20 cellular contexts compared by ENCODE assay signal in genomic region chr2:36163520-36164239, GRCh38.
DNase-seq lines count a peak whose midpoint lies in the region; ATAC-seq and TF ChIP-seq lines count a peak whose summit lies in the region.
"Had no signal": no experiment of that assay in that cellular context is flagged by ENCODE, and none has a peak within 500 bp of the region (broad histone marks: within the 10 kb centered on the region; RNA-seq: fewer than 3 reads in every experiment).

No MANE protein-coding gene starts in this region.

- intact Hi-C loops in colonic mucosa (cut with DNase I), result no loop called here

- no peak for TF ChIP-seq CTCF in SK-N-SH (IDR thresholded peaks at IDR 0.05)
- TF ChIP-seq CTCF in colonic mucosa (IDR thresholded peaks at IDR 0.05), result no peak

- no peak overlapping the region for H3K9ac ChIP-seq in SK-N-SH
- no peak overlapping the region for H3K9ac ChIP-seq in colonic mucosa (ENCODE audit: low read depth in 2 of 2, low read length in 2 of 2)

- POLR2A ChIA-PET in SK-N-SH (lab: Yijun Ruan, JAX), result no interaction called here

- H3K4me1 ChIP-seq in SK-N-SH (ENCODE audit: control insufficient read depth in 1 of 2, insufficient read depth in 2 of 2, low read depth in 1 of 2, low read length in 1 of 2) (no peaks in the 10 kb centered on the region), colonic mucosa (no peaks in the 10 kb centered on the region)
- H3K4me1 ChIP-seq: adrenal gland, esophagus squamous epithelium, lower lobe of right lung, SJCRH30 had no signal

- H3K9me2 ChIP-seq in SK-N-SH, result no peaks in the 10 kb centered on the region

- H3K79me2 ChIP-seq in SK-N-SH (ENCODE audit: insufficient read depth), result no peaks in the 10 kb centered on the region

- no peaks in the 10 kb centered on the region for H4K20me1 ChIP-seq in SK-N-SH (ENCODE audit: insufficient read depth)

- H2AFZ ChIP-seq in SK-N-SH (ENCODE audit: low read depth), result no peak overlapping the region

- no peaks in the 10 kb centered on the region for H3F3A ChIP-seq in SK-N-SH (replicated peaks; ENCODE audit: insufficient read depth)

- no peak for DNase-seq in SK-N-SH
- no peak for DNase-seq in MG63
- DNase-seq in colonic mucosa, result no peak
- DNase-seq: ACHN; activated CD4-positive, CD25-positive, alpha-beta regulatory T cell; activated CD8-positive, alpha-beta memory T cell treated with anti-CD3 and anti-CD28 coated beads for 24 hours; adrenal gland; CD4-positive, CD25-positive, alpha-beta regulatory T cell; esophagus squamous epithelium; lower lobe of right lung; NCI-H2081 treated with DMSO at 0.1 percent for 48 hours; NCI-H524; right lobe of liver; SJCRH30; stomach had no signal

- H3K27ac ChIP-seq in SK-N-SH (ENCODE audit: low read depth in 2 of 2, low read length in 1 of 2) (no peak overlapping the region), colonic mucosa (no peak overlapping the region)
- H3K27ac ChIP-seq: adrenal gland, esophagus squamous epithelium, lower lobe of right lung, right lobe of liver, SJCRH30, stomach had no signal

- peak; percentile 60 for ATAC-seq in GM18502 (IDR thresholded peaks at IDR 0.05; ENCODE audit: poor library complexity, unreplicated experiment)
- ATAC-seq in GM19372 (IDR thresholded peaks at IDR 0.05; ENCODE audit: low read depth, unreplicated experiment), result peak; percentile 46
- peak; percentile 78 for ATAC-seq in HG02759 (IDR thresholded peaks at IDR 0.05; ENCODE audit: unreplicated experiment)
- ATAC-seq in HG03378 (IDR thresholded peaks at IDR 0.05; ENCODE audit: unreplicated experiment), result peak; percentile 54
- ATAC-seq in GM19328 (IDR thresholded peaks at IDR 0.05; ENCODE audit: unreplicated experiment), result no peak
- ATAC-seq: lower lobe of right lung had no signal

- TF ChIP-seq RAD21 in SK-N-SH (IDR thresholded peaks at IDR 0.05; ENCODE audit: low read length), result no peak

- H3K9me3 ChIP-seq in SK-N-SH, result no peaks in the 10 kb centered on the region
- no peaks in the 10 kb centered on the region for H3K9me3 ChIP-seq in MG63
- no peaks in the 10 kb centered on the region for H3K9me3 ChIP-seq in colonic mucosa
- H3K9me3 ChIP-seq: adrenal gland, esophagus squamous epithelium, lower lobe of right lung, right lobe of liver, SJCRH30, stomach had no signal

- WGBS in SK-N-SH (ENCODE audit: low lambda C conversion rate), result 36% methylated on average over 3 of the region's 3 CpGs

- H3K27me3 ChIP-seq in SK-N-SH (ENCODE audit: insufficient read depth) (no peaks in the 10 kb centered on the region), MG63 (no peaks in the 10 kb centered on the region), colonic mucosa (no peaks in the 10 kb centered on the region)
- H3K27me3 ChIP-seq: adrenal gland, esophagus squamous epithelium, right lobe of liver, SJCRH30, stomach had no signal

- H3K36me3 ChIP-seq in SK-N-SH (replicated peaks in 1 of 2; ENCODE audit: control insufficient read depth in 1 of 2, insufficient read depth in 2 of 2, low read length in 1 of 2) (no peaks in the 10 kb centered on the region), MG63 (no peaks in the 10 kb centered on the region), colonic mucosa (no peaks in the 10 kb centered on the region)
- H3K36me3 ChIP-seq: adrenal gland, esophagus squamous epithelium, lower lobe of right lung, right lobe of liver, SJCRH30, stomach had no signal

- CTCF ChIA-PET in SK-N-SH (lab: Yijun Ruan, JAX), result no interaction called here

- H3K4me3 ChIP-seq in SK-N-SH (ENCODE audit: low read depth in 2 of 2, low read length in 1 of 2), result no peak overlapping the region
- no peak overlapping the region for H3K4me3 ChIP-seq in MG63
- no peak overlapping the region for H3K4me3 ChIP-seq in colonic mucosa
- H3K4me3 ChIP-seq: adrenal gland, esophagus squamous epithelium, lower lobe of right lung, right lobe of liver, SJCRH30, stomach had no signal

- TF ChIP-seq EP300 in SK-N-SH (IDR thresholded peaks at IDR 0.05; ENCODE audit: borderline replicate concordance in 1 of 2, low read depth in 1 of 2, low read length in 1 of 2), result no peak

- no peak overlapping the region for H3K4me2 ChIP-seq in SK-N-SH

TF ChIP-seq in SK-N-SH, 30 proteins besides CTCF, POLR2A, EP300 and RAD21:
- TF ChIP-seq PBX3 (IDR thresholded peaks at IDR 0.05) (no peak), NFIC (IDR thresholded peaks at IDR 0.05; ENCODE audit: borderline replicate concordance) (no peak), GATA2 (CRISPR knock-in tag; IDR thresholded peaks at IDR 0.05) (no peak), EZH2phosphoT487 (IDR thresholded peaks at IDR 0.05; ENCODE audit: borderline replicate concordance, low read depth) (no peak), MAX (IDR thresholded peaks at IDR 0.05; ENCODE audit: low read depth) (no peak), USF1 (IDR thresholded peaks at IDR 0.05; ENCODE audit: borderline replicate concordance, low read depth) (no peak), GABPA (IDR thresholded peaks at IDR 0.05; ENCODE audit: low read depth) (no peak), MEF2A (IDR thresholded peaks at IDR 0.05; ENCODE audit: borderline replicate concordance, low read depth) (no peak), FOSL2 (IDR thresholded peaks at IDR 0.05; ENCODE audit: borderline replicate concordance, low read depth) (no peak), SIN3A (IDR thresholded peaks at IDR 0.05; ENCODE audit: borderline replicate concordance, low read depth, low read length) (no peak), ELF1 (IDR thresholded peaks at IDR 0.05) (no peak), JUND (IDR thresholded peaks at IDR 0.05) (no peak)
